Comparison of ENCODE assay signal across 2 cellular contexts in genomic region chr9:34566191-34566849, GRCh38.
TF ChIP-seq lines count a peak whose summit lies in the region.

No MANE protein-coding gene starts in this region.

TF ChIP-seq in SK-N-SH, 30 proteins besides CTCF, POLR2A, EP300 and RAD21:
- no peak for TF ChIP-seq GATA2 (CRISPR knock-in tag; IDR thresholded peaks at IDR 0.05)
- TF ChIP-seq, protein P1, sequence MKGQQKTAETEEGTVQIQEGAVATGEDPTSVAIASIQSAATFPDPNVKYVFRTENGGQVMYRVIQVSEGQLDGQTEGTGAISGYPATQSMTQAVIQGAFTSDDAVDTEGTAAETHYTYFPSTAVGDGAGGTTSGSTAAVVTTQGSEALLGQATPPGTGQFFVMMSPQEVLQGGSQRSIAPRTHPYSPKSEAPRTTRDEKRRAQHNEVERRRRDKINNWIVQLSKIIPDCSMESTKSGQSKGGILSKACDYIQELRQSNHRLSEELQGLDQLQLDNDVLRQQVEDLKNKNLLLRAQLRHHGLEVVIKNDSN (IDR thresholded peaks at IDR 0.05; ENCODE audit: borderline replicate concordance, low read depth): no peak
- TF ChIP-seq TEAD4 (IDR thresholded peaks at IDR 0.05; ENCODE audit: borderline replicate concordance, insufficient read depth): no peak
- no peak for TF ChIP-seq NRF1 (IDR thresholded peaks at IDR 0.05; ENCODE audit: low read depth, low read length)
- TF ChIP-seq POLR2AphosphoS5 (IDR thresholded peaks at IDR 0.05; ENCODE audit: low read depth, low read length): no peak
- TF ChIP-seq, protein P2, sequence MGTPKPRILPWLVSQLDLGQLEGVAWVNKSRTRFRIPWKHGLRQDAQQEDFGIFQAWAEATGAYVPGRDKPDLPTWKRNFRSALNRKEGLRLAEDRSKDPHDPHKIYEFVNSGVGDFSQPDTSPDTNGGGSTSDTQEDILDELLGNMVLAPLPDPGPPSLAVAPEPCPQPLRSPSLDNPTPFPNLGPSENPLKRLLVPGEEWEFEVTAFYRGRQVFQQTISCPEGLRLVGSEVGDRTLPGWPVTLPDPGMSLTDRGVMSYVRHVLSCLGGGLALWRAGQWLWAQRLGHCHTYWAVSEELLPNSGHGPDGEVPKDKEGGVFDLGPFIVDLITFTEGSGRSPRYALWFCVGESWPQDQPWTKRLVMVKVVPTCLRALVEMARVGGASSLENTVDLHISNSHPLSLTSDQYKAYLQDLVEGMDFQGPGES (IDR thresholded peaks at IDR 0.05; ENCODE audit: low read depth, low read length): no peak
- no peak for TF ChIP-seq JUND (IDR thresholded peaks at IDR 0.05)
- TF ChIP-seq FOSL2 (IDR thresholded peaks at IDR 0.05; ENCODE audit: borderline replicate concordance, low read depth): no peak
- TF ChIP-seq CHD2 (IDR thresholded peaks at IDR 0.05; ENCODE audit: low read length, partially characterized antibody): no peak
- no peak for TF ChIP-seq ELF1 (IDR thresholded peaks at IDR 0.05)
- no peak for TF ChIP-seq RCOR1 (IDR thresholded peaks at IDR 0.05; ENCODE audit: low read length)
- TF ChIP-seq MAX (IDR thresholded peaks at IDR 0.05; ENCODE audit: low read depth): no peak
- TF ChIP-seq TAF1 (IDR thresholded peaks at IDR 0.05; ENCODE audit: borderline replicate concordance, low read depth, low read length): no peak
- TF ChIP-seq ZBTB33 (IDR thresholded peaks at IDR 0.05; ENCODE audit: borderline replicate concordance, low read depth): no peak
- no peak for TF ChIP-seq PBX3 (IDR thresholded peaks at IDR 0.05)
- TF ChIP-seq FOXJ3 (CRISPR knock-in tag; IDR thresholded peaks at IDR 0.05): no peak
- TF ChIP-seq, protein P3, sequence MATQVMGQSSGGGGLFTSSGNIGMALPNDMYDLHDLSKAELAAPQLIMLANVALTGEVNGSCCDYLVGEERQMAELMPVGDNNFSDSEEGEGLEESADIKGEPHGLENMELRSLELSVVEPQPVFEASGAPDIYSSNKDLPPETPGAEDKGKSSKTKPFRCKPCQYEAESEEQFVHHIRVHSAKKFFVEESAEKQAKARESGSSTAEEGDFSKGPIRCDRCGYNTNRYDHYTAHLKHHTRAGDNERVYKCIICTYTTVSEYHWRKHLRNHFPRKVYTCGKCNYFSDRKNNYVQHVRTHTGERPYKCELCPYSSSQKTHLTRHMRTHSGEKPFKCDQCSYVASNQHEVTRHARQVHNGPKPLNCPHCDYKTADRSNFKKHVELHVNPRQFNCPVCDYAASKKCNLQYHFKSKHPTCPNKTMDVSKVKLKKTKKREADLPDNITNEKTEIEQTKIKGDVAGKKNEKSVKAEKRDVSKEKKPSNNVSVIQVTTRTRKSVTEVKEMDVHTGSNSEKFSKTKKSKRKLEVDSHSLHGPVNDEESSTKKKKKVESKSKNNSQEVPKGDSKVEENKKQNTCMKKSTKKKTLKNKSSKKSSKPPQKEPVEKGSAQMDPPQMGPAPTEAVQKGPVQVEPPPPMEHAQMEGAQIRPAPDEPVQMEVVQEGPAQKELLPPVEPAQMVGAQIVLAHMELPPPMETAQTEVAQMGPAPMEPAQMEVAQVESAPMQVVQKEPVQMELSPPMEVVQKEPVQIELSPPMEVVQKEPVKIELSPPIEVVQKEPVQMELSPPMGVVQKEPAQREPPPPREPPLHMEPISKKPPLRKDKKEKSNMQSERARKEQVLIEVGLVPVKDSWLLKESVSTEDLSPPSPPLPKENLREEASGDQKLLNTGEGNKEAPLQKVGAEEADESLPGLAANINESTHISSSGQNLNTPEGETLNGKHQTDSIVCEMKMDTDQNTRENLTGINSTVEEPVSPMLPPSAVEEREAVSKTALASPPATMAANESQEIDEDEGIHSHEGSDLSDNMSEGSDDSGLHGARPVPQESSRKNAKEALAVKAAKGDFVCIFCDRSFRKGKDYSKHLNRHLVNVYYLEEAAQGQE (IDR thresholded peaks at IDR 0.05; ENCODE audit: low read depth, low read length): no peak

TF ChIP-seq in SK-N-SH treated with all-trans-retinoic acid at 6 μM for 48 hours, 23 proteins besides CTCF, POLR2A, EP300 and RAD21:
- TF ChIP-seq ZFP3 (CRISPR knock-in tag; IDR thresholded peaks at IDR 0.05) (no peak), ZNF8 (CRISPR knock-in tag; IDR thresholded peaks at IDR 0.05) (no peak), RARB (CRISPR knock-in tag; IDR thresholded peaks at IDR 0.05) (no peak), GLIS3 (CRISPR knock-in tag; IDR thresholded peaks at IDR 0.05) (no peak), ZNF70 (CRISPR knock-in tag; IDR thresholded peaks at IDR 0.05) (no peak), ZNF565 (CRISPR knock-in tag; conservative IDR thresholded peaks at IDR 0.05; ENCODE audit: low read depth) (no peak), ZFP30 (CRISPR knock-in tag; IDR thresholded peaks at IDR 0.05) (no peak), TOX (CRISPR knock-in tag; IDR thresholded peaks at IDR 0.05; ENCODE audit: borderline replicate concordance) (no peak), SNAI2 (CRISPR knock-in tag; IDR thresholded peaks at IDR 0.05) (no peak), TCF4 (CRISPR knock-in tag; IDR thresholded peaks at IDR 0.05; ENCODE audit: borderline replicate concordance) (no peak)
- TF ChIP-seq, protein P4, sequence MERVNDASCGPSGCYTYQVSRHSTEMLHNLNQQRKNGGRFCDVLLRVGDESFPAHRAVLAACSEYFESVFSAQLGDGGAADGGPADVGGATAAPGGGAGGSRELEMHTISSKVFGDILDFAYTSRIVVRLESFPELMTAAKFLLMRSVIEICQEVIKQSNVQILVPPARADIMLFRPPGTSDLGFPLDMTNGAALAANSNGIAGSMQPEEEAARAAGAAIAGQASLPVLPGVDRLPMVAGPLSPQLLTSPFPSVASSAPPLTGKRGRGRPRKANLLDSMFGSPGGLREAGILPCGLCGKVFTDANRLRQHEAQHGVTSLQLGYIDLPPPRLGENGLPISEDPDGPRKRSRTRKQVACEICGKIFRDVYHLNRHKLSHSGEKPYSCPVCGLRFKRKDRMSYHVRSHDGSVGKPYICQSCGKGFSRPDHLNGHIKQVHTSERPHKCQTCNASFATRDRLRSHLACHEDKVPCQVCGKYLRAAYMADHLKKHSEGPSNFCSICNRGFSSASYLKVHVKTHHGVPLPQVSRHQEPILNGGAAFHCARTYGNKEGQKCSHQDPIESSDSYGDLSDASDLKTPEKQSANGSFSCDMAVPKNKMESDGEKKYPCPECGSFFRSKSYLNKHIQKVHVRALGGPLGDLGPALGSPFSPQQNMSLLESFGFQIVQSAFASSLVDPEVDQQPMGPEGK (CRISPR knock-in tag; IDR thresholded peaks at IDR 0.05; ENCODE audit: borderline replicate concordance): no peak
